22 cellular contexts compared by ENCODE assay signal in the genomic region with DNA sequence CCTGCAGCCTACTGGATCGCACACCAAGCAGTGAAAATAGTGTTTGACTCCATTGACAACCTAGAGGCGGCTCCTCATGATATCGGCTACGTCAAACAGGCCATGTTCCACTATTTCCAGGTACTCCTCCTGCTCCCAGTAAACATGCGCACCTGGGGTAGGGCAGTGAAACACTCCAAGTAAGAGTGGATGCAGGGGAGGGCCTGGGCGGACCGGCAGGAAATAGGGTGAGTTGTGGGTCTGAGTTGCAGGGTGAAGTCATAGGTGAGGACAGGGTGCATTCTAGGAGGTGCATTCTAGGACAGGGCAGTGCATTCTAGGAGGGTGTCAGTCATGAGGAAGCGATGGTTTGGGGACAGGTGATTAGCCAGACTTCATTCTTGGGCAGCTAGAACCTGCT. TPM values are rescaled to one million over a fixed set of nuclear protein-coding genes. Genes with fewer than 3 reads are reported as not detected.
DNase-seq lines count a peak whose midpoint lies in the region; ATAC-seq and TF ChIP-seq lines count a peak whose summit lies in the region.
"Had no signal": no experiment of that assay in that cellular context is flagged by ENCODE, and none has a peak within 500 bp of the region (broad histone marks: within the 10 kb centered on the region; RNA-seq: fewer than 3 reads in every experiment).

No MANE protein-coding gene starts in this region.

- no peak overlapping the region for H3K14ac ChIP-seq in trophoblast cell (ENCODE audit: low read length)

- H3K4me3 Mint-ChIP-seq in T-helper 1 cell treated with Interleukin-12 subunit alpha and Interleukin-12 subunit beta and Interleukin-4 antibody, amounts not matched to agents 30 μg/mL and 1 μg/mL, for 36 hours = no peak overlapping the region
- H3K4me3 Mint-ChIP-seq in IgD-negative memory B cell = peak overlapping the region in 3 of 4 donors; percentile 28 to 65 (median 43)
- peak overlapping the region; percentile 47 for H3K4me3 Mint-ChIP-seq in dendritic cell treated with granulocyte-macrophage colony-stimulating factor and Interleukin-4, amounts not matched to agents 40 ng/mL and 50 ng/mL, for 4 days

- no peak overlapping the region for H3K27ac ChIP-seq in trophoblast cell (ENCODE audit: low read depth, low read length)
- no peak overlapping the region for H3K27ac ChIP-seq in heart left ventricle
- H3K27ac ChIP-seq: 22Rv1 had no signal

- no peak overlapping the region for H2AFZ ChIP-seq in trophoblast cell (ENCODE audit: insufficient read depth, low read length, poor library complexity)

- H3K9me3 ChIP-seq in trophoblast cell (ENCODE audit: insufficient read depth, low read depth, low read length) (no peaks in the 10 kb centered on the region), heart left ventricle (no peaks in the 10 kb centered on the region)
- H3K9me3 ChIP-seq: lower lobe of right lung, tibial nerve had no signal

- H4K91ac ChIP-seq in trophoblast cell (ENCODE audit: low read depth, low read length) = no peak overlapping the region

- H3K23ac ChIP-seq in trophoblast cell (ENCODE audit: low read length) = no peak overlapping the region

- no CpG with 5 or more reads among the region's 8 CpGs for WGBS in trophoblast cell (ENCODE audit: extremely low coverage, insufficient coverage, insufficient read length)
- 89 to 99% (median 94%) methylated on average over 8 of the region's 8 CpGs for WGBS in heart left ventricle, 4 donors

- intact Hi-C loops in dendritic cell treated with granulocyte-macrophage colony-stimulating factor and Interleukin-4, amounts not matched to agents 40 ng/mL and 50 ng/mL, for 4 days (cut with micrococcal nuclease) = loop anchor here (5.0 kb wide), 2 partner anchors 51 to 86 kb away; no protein-coding TSS in a partner anchor
- intact Hi-C loops in heart left ventricle (cut with DNase I) = no loop called here

- peaks cover 9% of the 10 kb centered on the region for H3K79me2 ChIP-seq in trophoblast cell (ENCODE audit: control insufficient read depth, insufficient read depth, low read length, poor library complexity)

- H3K4me2 ChIP-seq in trophoblast cell (ENCODE audit: low read length) = no peak overlapping the region

- no peak for ATAC-seq in HG03280 (IDR thresholded peaks at IDR 0.05; ENCODE audit: unreplicated experiment)
- ATAC-seq in heart left ventricle = no peak
- ATAC-seq: lower lobe of right lung, right cardiac atrium had no signal

- peaks cover 41% of the 10 kb centered on the region for H3K36me3 Mint-ChIP-seq in T-helper 1 cell treated with Interleukin-12 subunit alpha and Interleukin-12 subunit beta and Interleukin-4 antibody, amounts not matched to agents 30 μg/mL and 1 μg/mL, for 36 hours (ENCODE audit: low read depth)
- peaks cover 3% of the 10 kb centered on the region for H3K36me3 Mint-ChIP-seq in IgD-negative memory B cell
- H3K36me3 Mint-ChIP-seq in dendritic cell treated with granulocyte-macrophage colony-stimulating factor and Interleukin-4, amounts not matched to agents 40 ng/mL and 50 ng/mL, for 4 days (ENCODE audit: low read depth) = peaks cover 100% of the 10 kb centered on the region

- no peak for TF ChIP-seq CTCF in GM13977 (IDR thresholded peaks at IDR 0.05; ENCODE audit: extremely low read depth, insufficient read depth, missing control alignments)
- TF ChIP-seq CTCF in heart left ventricle (IDR thresholded peaks at IDR 0.05) = no peak

- peak overlapping the region; percentile 0 for H3K18ac ChIP-seq in trophoblast cell (ENCODE audit: low read length)

- H3K9ac ChIP-seq in trophoblast cell (ENCODE audit: low read length) = peak overlapping the region; percentile 41

- H3K4me1 ChIP-seq in trophoblast cell (ENCODE audit: control insufficient read depth in 1 of 2, insufficient read depth in 2 of 2, low read length in 2 of 2) (peaks cover 0 to 3% of the 10 kb centered on the region in 2 experiments), heart left ventricle (peaks cover 4 to 74% (median 20%) of the 10 kb centered on the region in 12 donors)

- H3K4me1 Mint-ChIP-seq in T-helper 1 cell treated with Interleukin-12 subunit alpha and Interleukin-12 subunit beta and Interleukin-4 antibody, amounts not matched to agents 30 μg/mL and 1 μg/mL, for 36 hours (ENCODE audit: low read depth) = peaks cover 51% of the 10 kb centered on the region
- peaks cover 36 to 51% (median 40%) of the 10 kb centered on the region in 3 donors for H3K4me1 Mint-ChIP-seq in IgD-negative memory B cell
- peaks cover 84% of the 10 kb centered on the region for H3K4me1 Mint-ChIP-seq in dendritic cell treated with granulocyte-macrophage colony-stimulating factor and Interleukin-4, amounts not matched to agents 40 ng/mL and 50 ng/mL, for 4 days (ENCODE audit: low read depth)

- in situ Hi-C loops in GM13977 (cut with MboI; ENCODE audit: low pct_unique_long_range_greater_than_20kb, low sequenced_read_pairs, unreplicated experiment) = no loop called here

- DNase-seq in T-helper 1 cell (no peak), trophoblast cell (no peak), GM13977 (ENCODE audit: low spot score) (no peak), heart left ventricle (no peak)
- DNase-seq: activated CD4-positive, alpha-beta T cell treated with anti-CD3 and anti-CD28 coated beads, Interleukin-2, amount 50 U/mL, for 4 hours; aorta; cerebellar nuclear complex; DMS 273 treated with DMSO at 0.1 percent for 48 hours; effector CD8-positive, alpha-beta T cell; GDM1; lower lobe of right lung; NCI-H1436 treated with DMSO at 0.1 percent for 48 hours; NCI-H2171 treated with DMSO at 0.1 percent for 48 hours; NCI-H69; right cardiac atrium; SW 1271 had no signal

- TF ChIP-seq POLR2A in heart left ventricle (IDR thresholded peaks at IDR 0.05) = no peak

- H3K4ac ChIP-seq in trophoblast cell (ENCODE audit: low read depth, low read length) = no peak overlapping the region

- no peak overlapping the region for H2BK120ac ChIP-seq in trophoblast cell (ENCODE audit: insufficient read depth, low read length, poor library complexity)

- no peaks in the 10 kb centered on the region for H3K9me3 Mint-ChIP-seq in T-helper 1 cell treated with Interleukin-12 subunit alpha and Interleukin-12 subunit beta and Interleukin-4 antibody, amounts not matched to agents 30 μg/mL and 1 μg/mL, for 36 hours
- no peaks in the 10 kb centered on the region for H3K9me3 Mint-ChIP-seq in IgD-negative memory B cell
- H3K9me3 Mint-ChIP-seq in dendritic cell treated with granulocyte-macrophage colony-stimulating factor and Interleukin-4, amounts not matched to agents 40 ng/mL and 50 ng/mL, for 4 days = no peaks in the 10 kb centered on the region

- H3K79me1 ChIP-seq in trophoblast cell (ENCODE audit: low read length) = peaks cover 2% of the 10 kb centered on the region

- H2AK5ac ChIP-seq in trophoblast cell (ENCODE audit: low read length) = no peak overlapping the region

- H4K12ac ChIP-seq in trophoblast cell (ENCODE audit: low read depth, low read length) = no peak overlapping the region

- no peaks in the 10 kb centered on the region for H3K27me3 ChIP-seq in trophoblast cell (ENCODE audit: insufficient read depth, low read length)
- no peaks in the 10 kb centered on the region for H3K27me3 ChIP-seq in heart left ventricle
- H3K27me3 ChIP-seq: tibial nerve had no signal

- H3K36me3 ChIP-seq in trophoblast cell (ENCODE audit: control insufficient read depth in 1 of 2, insufficient read depth in 2 of 2, low read length in 2 of 2) (peaks cover 55 to 60% of the 10 kb centered on the region in 2 experiments), heart left ventricle (peaks cover 0 to 70% (median 60%) of the 10 kb centered on the region in 9 donors)

- H3K4me3 ChIP-seq in trophoblast cell (ENCODE audit: low read depth, low read length) (no peak overlapping the region), heart left ventricle (no peak overlapping the region)
- H3K4me3 ChIP-seq: lower lobe of right lung, tibial nerve had no signal

- no peak overlapping the region for H2BK5ac ChIP-seq in trophoblast cell (ENCODE audit: low read depth, low read length, poor library complexity)

- no peaks in the 10 kb centered on the region for H3K27me3 Mint-ChIP-seq in T-helper 1 cell treated with Interleukin-12 subunit alpha and Interleukin-12 subunit beta and Interleukin-4 antibody, amounts not matched to agents 30 μg/mL and 1 μg/mL, for 36 hours (ENCODE audit: low read depth)
- H3K27me3 Mint-ChIP-seq in IgD-negative memory B cell = no peaks in the 10 kb centered on the region
- no peaks in the 10 kb centered on the region for H3K27me3 Mint-ChIP-seq in dendritic cell treated with granulocyte-macrophage colony-stimulating factor and Interleukin-4, amounts not matched to agents 40 ng/mL and 50 ng/mL, for 4 days

- H2BK12ac ChIP-seq in trophoblast cell (ENCODE audit: low read length) = no peak overlapping the region

- no peak overlapping the region for H4K8ac ChIP-seq in trophoblast cell (ENCODE audit: low read depth, low read length)

- peak overlapping the region; percentile 73 for H3K27ac Mint-ChIP-seq in T-helper 1 cell treated with Interleukin-12 subunit alpha and Interleukin-12 subunit beta and Interleukin-4 antibody, amounts not matched to agents 30 μg/mL and 1 μg/mL, for 36 hours
- peak overlapping the region; percentile 79 to 97 (median 89) for H3K27ac Mint-ChIP-seq in IgD-negative memory B cell
- H3K27ac Mint-ChIP-seq in dendritic cell treated with granulocyte-macrophage colony-stimulating factor and Interleukin-4, amounts not matched to agents 40 ng/mL and 50 ng/mL, for 4 days = peak overlapping the region; percentile 96

RNA-seq across cellular contexts. Expression of a gene that starts 5.0 kb away (rescaled TPM):
- polyA plus RNA-seq in IgD-negative memory B cell (121 TPM), heart left ventricle (10 to 100 TPM; 59.6 to 66.6 TPM)
- 136 and 145 TPM in 2 replicates for polyA plus RNA-seq in trophoblast cell (2013)
- 100 to 1,000 TPM in 1 of 9 donors, 10 to 100 TPM in 8; 38.3 to 143 (median 46.4) TPM for total RNA-seq in heart left ventricle

RNA-seq across cellular contexts. Expression of a gene that starts 56.6 kb away (rescaled TPM):
- polyA plus RNA-seq in IgD-negative memory B cell (25.9 TPM), heart left ventricle (10 to 100 TPM; 27.3 to 35.6 TPM)
- 20.1 and 20.4 TPM in 2 replicates for polyA plus RNA-seq in trophoblast cell (2013)
- 10 to 100 TPM; 23.8 to 36.8 (median 29.3) TPM for total RNA-seq in heart left ventricle

RNA-seq across cellular contexts. Expression of a gene that starts 57.0 kb away (rescaled TPM):
- polyA plus RNA-seq in IgD-negative memory B cell (25.2 TPM), heart left ventricle (10 to 100 TPM; 24.6 to 31.5 TPM)
- 41.6 and 42.3 TPM in 2 replicates for polyA plus RNA-seq in trophoblast cell (2013)
- total RNA-seq in heart left ventricle = 10 to 100 TPM; 12.3 to 35.6 (median 22.7) TPM
